16 cellular contexts compared by ENCODE assay signal in the genomic region with DNA sequence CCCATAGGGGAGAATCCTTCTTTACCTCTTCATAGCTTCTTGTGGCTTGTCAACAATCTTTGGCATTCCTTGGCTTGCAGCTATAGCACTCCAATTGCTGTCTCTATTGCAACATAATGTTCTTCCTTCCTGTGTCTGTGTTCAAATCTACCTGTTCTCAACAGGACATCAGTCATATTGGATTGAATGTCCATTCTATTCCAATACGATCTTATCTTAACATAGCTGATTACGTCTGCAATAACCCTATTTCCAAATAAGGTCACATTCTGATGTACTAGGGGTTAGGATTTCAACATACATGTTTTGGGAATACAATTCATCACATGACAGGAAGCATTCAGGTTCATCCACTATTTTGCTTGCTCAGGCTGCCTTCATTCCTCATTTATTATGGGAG.
DNase-seq lines count a peak whose midpoint lies in the region; ATAC-seq and TF ChIP-seq lines count a peak whose summit lies in the region.
"Had no signal": no experiment of that assay in that cellular context is flagged by ENCODE, and none has a peak within 500 bp of the region (broad histone marks: within the 10 kb centered on the region; RNA-seq: fewer than 3 reads in every experiment).

No MANE protein-coding gene starts in this region.

- H2BK5ac ChIP-seq in H9 (ENCODE audit: insufficient read length, low read length), result no peak overlapping the region

- no peak for TF ChIP-seq POLR2A in right lobe of liver (IDR thresholded peaks at IDR 0.05)

- H3K79me1 ChIP-seq in H9 (ENCODE audit: insufficient read depth, low read depth, low read length, poor library complexity, severe bottlenecking), result no peaks in the 10 kb centered on the region

- H4K91ac ChIP-seq in H9 (ENCODE audit: insufficient read length, low read depth, low read length), result no peak overlapping the region

- no peak overlapping the region for H3K4me3 Mint-ChIP-seq in chondrocyte (ENCODE audit: unreplicated experiment)
- no peak overlapping the region for H3K4me3 Mint-ChIP-seq in H9
- H3K4me3 Mint-ChIP-seq: B cell; CD4-positive, alpha-beta T cell; GM23338 had no signal

- intact Hi-C loops in right lobe of liver (cut with DNase I), result no loop called here

- 28% methylated on average over 2 of the region's 2 CpGs for WGBS in right lobe of liver (ENCODE audit: insufficient coverage, low coverage, low lambda C conversion rate, missing lambda C conversion rate)
- no CpG with 5 or more reads among the region's 2 CpGs for whole genome bisulfite sequencing in H9 (ENCODE audit: extremely low coverage, insufficient read length, low lambda C conversion rate)

- peaks cover 1% of the 10 kb centered on the region for H3K36me3 Mint-ChIP-seq in chondrocyte (ENCODE audit: low read depth)
- H3K36me3 Mint-ChIP-seq in H9 (ENCODE audit: insufficient read depth in 1 of 3, low read depth in 3 of 3), result peaks cover 0 to 4% (median 0%) of the 10 kb centered on the region in 3 experiments; a peak in 3 of 7 replicates

- H4K20me1 ChIP-seq in H9 (ENCODE audit: control insufficient read depth, insufficient read depth, insufficient read length), result no peaks in the 10 kb centered on the region

- H3K36me3 ChIP-seq in RWPE2 (ENCODE audit: low read depth) (no peaks in the 10 kb centered on the region), right lobe of liver (no peaks in the 10 kb centered on the region)
- H3K36me3 ChIP-seq: HAP-1 had no signal

- H2BK20ac ChIP-seq in H9 (ENCODE audit: low read depth, low read length, poor library complexity, severe bottlenecking), result no peak overlapping the region

- ATAC-seq in RWPE2 (ENCODE audit: low read depth), result no peak
- ATAC-seq in right lobe of liver, result peak in 3 of 4 donors; percentile 60 to 70 (median 65)
- ATAC-seq in HG02642 (IDR thresholded peaks at IDR 0.05; ENCODE audit: poor library complexity, unreplicated experiment), result no peak
- ATAC-seq in HG03095 (IDR thresholded peaks at IDR 0.05; ENCODE audit: unreplicated experiment), result no peak
- ATAC-seq: GM12878, GM23338 had no signal

- H3K4me3 ChIP-seq in RWPE2 (ENCODE audit: severe bottlenecking) (no peak overlapping the region), choroid plexus epithelial cell (ENCODE audit: low read depth, low read length) (no peak overlapping the region), right lobe of liver (no peak overlapping the region)
- H3K4me3 ChIP-seq: GM12878, GM23338, HAP-1 had no signal

- no peak overlapping the region for H2BK120ac ChIP-seq in H9 (ENCODE audit: low read depth, low read length, poor library complexity, severe bottlenecking)

- H3K4ac ChIP-seq in H9 (ENCODE audit: low read depth, low read length), result no peak overlapping the region

- H4K8ac ChIP-seq in H9 (replicated peaks; ENCODE audit: insufficient read length, low read depth, low read length), result no peak overlapping the region

- no peak overlapping the region for H3K23ac ChIP-seq in H9 (ENCODE audit: insufficient read length, low read depth, low read length)

- no peak overlapping the region for H3K56ac ChIP-seq in H9 (ENCODE audit: insufficient read length, low read depth, low read length)

- H3K9me3 Mint-ChIP-seq in chondrocyte (ENCODE audit: low read depth) (peaks cover 11% of the 10 kb centered on the region), H9 (0 out of 5 replicates have a peak, but pooled peaks cover 0 to 2% of the 10 kb centered on the region in 2 experiments)
- H3K9me3 Mint-ChIP-seq: CD4-positive, alpha-beta T cell; GM23338 had no signal

- H3K4me1 Mint-ChIP-seq in chondrocyte (ENCODE audit: low read depth), result peaks cover 40% of the 10 kb centered on the region
- peaks cover 3 to 8% of the 10 kb centered on the region in 2 experiments; a peak in 2 of 4 replicates for H3K4me1 Mint-ChIP-seq in H9
- H3K4me1 Mint-ChIP-seq: B cell had no signal

- H2BK15ac ChIP-seq in H9 (ENCODE audit: low read depth, low read length), result no peak overlapping the region

- TF ChIP-seq CTCF in RWPE2 (IDR thresholded peaks at IDR 0.05; ENCODE audit: poor library complexity, severe bottlenecking) (no peak), choroid plexus epithelial cell (conservative IDR thresholded peaks at IDR 0.05; ENCODE audit: low read depth, low read length) (no peak), right lobe of liver (IDR thresholded peaks at IDR 0.05) (no peak), chondrocyte (IDR thresholded peaks at IDR 0.05) (no peak), H9 (conservative IDR thresholded peaks at IDR 0.05) (no peak)

- H3K9me3 ChIP-seq in RWPE2 (ENCODE audit: severe bottlenecking), result no peaks in the 10 kb centered on the region
- no peaks in the 10 kb centered on the region for H3K9me3 ChIP-seq in right lobe of liver
- H3K9me3 ChIP-seq in H9 (ENCODE audit: control insufficient read depth, low read depth, low read length), result no peaks in the 10 kb centered on the region
- H3K9me3 ChIP-seq: HAP-1 had no signal

- H3K9ac ChIP-seq in H9 (ENCODE audit: extremely low read depth, insufficient read length, low read length), result no peak overlapping the region

- H3K18ac ChIP-seq in H9 (ENCODE audit: insufficient read length, low read depth, low read length), result no peak overlapping the region

- H3K23me2 ChIP-seq in H9 (ENCODE audit: insufficient read length, low read depth, low read length, poor library complexity, severe bottlenecking), result no peaks in the 10 kb centered on the region

- no peak overlapping the region for H2AFZ ChIP-seq in H9 (ENCODE audit: low read length)
- H2AFZ ChIP-seq: GM23338 had no signal

- H3K27ac ChIP-seq in RWPE2 (ENCODE audit: poor library complexity, severe bottlenecking), result peak overlapping the region; percentile 97
- H3K27ac ChIP-seq in right lobe of liver, result no peak overlapping the region
- H3K27ac ChIP-seq in H9 (ENCODE audit: insufficient read length, low read depth, low read length), result no peak overlapping the region

- H2AK5ac ChIP-seq in H9 (ENCODE audit: insufficient read length, low read length), result no peak overlapping the region

- H3K14ac ChIP-seq in H9 (ENCODE audit: insufficient read depth, low read length), result no peak overlapping the region

- no peaks in the 10 kb centered on the region for H3K79me2 ChIP-seq in H9 (ENCODE audit: insufficient read depth, low read length)

- H4K5ac ChIP-seq in H9 (ENCODE audit: insufficient read length, low read depth, low read length), result no peak overlapping the region

- no peaks in the 10 kb centered on the region for H3K27me3 Mint-ChIP-seq in chondrocyte (ENCODE audit: low read depth)
- no peaks in the 10 kb centered on the region for H3K27me3 Mint-ChIP-seq in H9 (ENCODE audit: low read depth)

- DNase-seq in RWPE2 (ENCODE audit: low spot score) (no peak), choroid plexus epithelial cell (ENCODE audit: low read depth) (peak; percentile 40), right lobe of liver (no peak), chondrocyte (ENCODE audit: low spot score) (no peak), H9 (no peak)
- DNase-seq: C1 segment of cervical spinal cord; Calu3; CD4-positive, alpha-beta T cell; DMS 273 treated with DMSO at 0.1 percent for 48 hours; DMS79 had no signal

- H3K27ac Mint-ChIP-seq in chondrocyte (ENCODE audit: unreplicated experiment) (no peak overlapping the region), H9 (no peak overlapping the region)
- H3K27ac Mint-ChIP-seq: B cell; CD4-positive, alpha-beta T cell; GM23338 had no signal

- H3K4me2 ChIP-seq in H9 (ENCODE audit: insufficient read depth, insufficient read length, low read length), result no peak overlapping the region
- H3K4me2 ChIP-seq: GM23338 had no signal

- no peak overlapping the region for H3T11ph ChIP-seq in H9 (ENCODE audit: low read length)

- H3K27me3 ChIP-seq in RWPE2 (ENCODE audit: insufficient read depth, poor library complexity, severe bottlenecking), result no peaks in the 10 kb centered on the region
- no peaks in the 10 kb centered on the region for H3K27me3 ChIP-seq in right lobe of liver
- no peaks in the 10 kb centered on the region for H3K27me3 ChIP-seq in H9 (ENCODE audit: insufficient read depth, low read length)

- H2BK12ac ChIP-seq in H9 (ENCODE audit: insufficient read length, low read depth, low read length), result no peak overlapping the region

- H3K4me1 ChIP-seq in RWPE2 (ENCODE audit: insufficient read depth, poor library complexity, severe bottlenecking) (peaks cover 37% of the 10 kb centered on the region), right lobe of liver (no peaks in the 10 kb centered on the region), H9 (ENCODE audit: insufficient read depth, low read length) (no peaks in the 10 kb centered on the region)

Comparison
In these comparisons a context has a peak if more than half of its experiments do, and no peak if none do; other contexts are left out.
1. ATAC-seq: peak in right lobe of liver (3 of 4); none in RWPE2 (single experiment), HG02642 (single experiment) and HG03095 (single experiment).